ENCODE assay signal across 11 cellular contexts in the genomic region with DNA sequence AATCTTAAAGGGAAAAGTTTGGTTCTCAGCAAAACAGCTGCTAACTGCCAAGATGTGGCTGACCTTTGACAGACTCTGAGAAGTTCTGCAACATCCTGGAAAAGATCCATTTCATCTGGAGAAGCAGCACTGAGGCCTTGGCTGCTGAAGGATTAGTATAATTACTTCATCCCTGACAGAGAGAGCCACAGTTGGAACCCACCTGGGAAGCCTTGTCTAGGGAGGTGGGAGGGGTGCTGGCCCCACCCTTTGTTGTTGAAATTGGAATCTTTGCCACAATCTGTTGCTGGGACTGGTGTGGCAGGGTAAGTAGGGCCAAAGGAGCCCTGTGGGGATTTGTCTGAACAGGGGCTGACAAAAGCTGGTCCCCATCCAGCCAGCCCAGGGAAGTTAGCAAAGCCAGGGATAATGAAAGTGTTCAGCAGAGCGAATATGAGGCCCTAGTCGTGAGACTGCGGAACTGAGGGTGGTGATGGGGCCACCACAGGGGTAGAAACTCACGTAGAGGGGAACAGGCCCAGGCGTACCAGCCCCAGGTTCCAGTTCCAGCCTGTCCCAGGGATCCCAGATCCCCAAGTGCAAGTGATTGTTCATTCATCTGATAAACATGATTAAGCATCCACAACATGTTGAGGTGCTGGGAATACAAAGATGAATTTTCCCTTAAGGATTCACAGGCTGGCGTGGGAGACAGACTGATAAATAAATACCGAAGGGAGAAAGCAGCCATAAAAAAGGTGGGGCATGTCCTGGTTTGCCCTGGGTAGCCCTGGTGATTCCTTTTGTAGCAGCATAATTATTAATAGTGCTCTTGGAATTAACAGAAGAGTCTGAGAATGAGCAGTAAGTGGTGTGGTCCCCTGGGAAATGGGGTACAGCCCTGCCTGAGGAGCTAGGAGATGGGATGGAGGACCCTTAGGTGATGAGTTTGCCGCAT.
DNase-seq lines count a peak whose midpoint lies in the region; ATAC-seq and TF ChIP-seq lines count a peak whose summit lies in the region.
"Had no signal": no experiment of that assay in that cellular context is flagged by ENCODE, and none has a peak within 500 bp of the region (broad histone marks: within the 10 kb centered on the region; RNA-seq: fewer than 3 reads in every experiment).

No MANE protein-coding gene starts in this region.

- H3K9me3 ChIP-seq in adrenal gland (replicated peaks in 1 of 3): no peaks in the 10 kb centered on the region
- H3K9me3 ChIP-seq: SJSA1 had no signal

- no peak overlapping the region for H3K4me3 ChIP-seq in adrenal gland
- H3K4me3 ChIP-seq: SJSA1 had no signal

- TF ChIP-seq CTCF in adrenal gland (IDR thresholded peaks at IDR 0.05) (no peak), progenitor cell of endocrine pancreas (IDR thresholded peaks at IDR 0.05; ENCODE audit: unreplicated experiment) (no peak)

- peak overlapping the region; percentile 54 for H3K27ac Mint-ChIP-seq in progenitor cell of endocrine pancreas
- H3K27ac Mint-ChIP-seq in stimulated activated effector memory CD8-positive, alpha-beta T cell treated with anti-CD3 and anti-CD28 coated beads, Interleukin-12 subunit alpha, Interleukin-12 subunit beta, amount 100 ng/mL, for 72 hours: no peak overlapping the region
- H3K27ac Mint-ChIP-seq: stimulated activated naive CD8-positive, alpha-beta T cell treated with anti-CD3 and anti-CD28 coated beads, Interleukin-15, amount 100 ng/mL, for 72 hours had no signal

- intact Hi-C loops in adrenal gland (cut with DNase I): no loop called here
- intact Hi-C loops in Right ventricle myocardium superior (cut with DNase I): no loop called here

- H3K36me3 Mint-ChIP-seq in progenitor cell of endocrine pancreas (ENCODE audit: insufficient read depth): peaks cover 25% of the 10 kb centered on the region
- H3K36me3 Mint-ChIP-seq in stimulated activated effector memory CD8-positive, alpha-beta T cell treated with anti-CD3 and anti-CD28 coated beads, Interleukin-12 subunit alpha, Interleukin-12 subunit beta, amount 100 ng/mL, for 72 hours: no peaks in the 10 kb centered on the region

- WGBS in adrenal gland, 4 donors: 68 to 78% (median 70%) methylated on average over 8 of the region's 8 CpGs

- no peaks in the 10 kb centered on the region for H3K27me3 Mint-ChIP-seq in progenitor cell of endocrine pancreas
- H3K27me3 Mint-ChIP-seq: stimulated activated naive CD8-positive, alpha-beta T cell treated with anti-CD3 and anti-CD28 coated beads, Interleukin-15, amount 100 ng/mL, for 72 hours had no signal

- H3K9me3 Mint-ChIP-seq in progenitor cell of endocrine pancreas (ENCODE audit: low read depth): no peaks in the 10 kb centered on the region
- H3K9me3 Mint-ChIP-seq in stimulated activated effector memory CD8-positive, alpha-beta T cell treated with anti-CD3 and anti-CD28 coated beads, Interleukin-12 subunit alpha, Interleukin-12 subunit beta, amount 100 ng/mL, for 72 hours: no peaks in the 10 kb centered on the region
- H3K9me3 Mint-ChIP-seq: stimulated activated naive CD8-positive, alpha-beta T cell treated with anti-CD3 and anti-CD28 coated beads, Interleukin-15, amount 100 ng/mL, for 72 hours had no signal

- DNase-seq in D341Med (ENCODE audit: low spot score): peak; percentile 53
- DNase-seq in adrenal gland: peak; percentile 16 to 62 (median 35)
- peak; percentile 83 for DNase-seq in Right ventricle myocardium superior
- no peak for DNase-seq in progenitor cell of endocrine pancreas (ENCODE audit: low spot score, unreplicated experiment)
- DNase-seq in DMS53 treated with DMSO at 0.1 percent for 48 hours (lab: John Stamatoyannopoulos, UW; ENCODE audit: unreplicated experiment): no peak
- no peak for DNase-seq in stimulated activated effector memory CD8-positive, alpha-beta T cell treated with anti-CD3 and anti-CD28 coated beads, Interleukin-12 subunit alpha, Interleukin-12 subunit beta, amount 100 ng/mL, for 72 hours (ENCODE audit: low spot score in 2 of 2)
- no peak for DNase-seq in iPS-NIHi11 (ENCODE audit: low spot score)
- no peak for DNase-seq in cortex of kidney (lab: John Stamatoyannopoulos, UW)
- DNase-seq: erythroblast; stimulated activated naive CD8-positive, alpha-beta T cell treated with anti-CD3 and anti-CD28 coated beads, Interleukin-15, amount 100 ng/mL, for 72 hours had no signal

- H3K27me3 ChIP-seq in adrenal gland: no peaks in the 10 kb centered on the region
- H3K27me3 ChIP-seq: SJSA1 had no signal

- no peaks in the 10 kb centered on the region for H3K36me3 ChIP-seq in adrenal gland (replicated peaks in 1 of 2)

- ATAC-seq in Right ventricle myocardium superior (ENCODE audit: poor library complexity): peak; percentile 88
- no peak for ATAC-seq in stimulated activated effector memory CD8-positive, alpha-beta T cell treated with anti-CD3 and anti-CD28 coated beads, Interleukin-12 subunit alpha, Interleukin-12 subunit beta, amount 100 ng/mL, for 72 hours
- ATAC-seq: stimulated activated naive CD8-positive, alpha-beta T cell treated with anti-CD3 and anti-CD28 coated beads, Interleukin-15, amount 100 ng/mL, for 72 hours had no signal

- TF ChIP-seq POLR2A in adrenal gland (IDR thresholded peaks at IDR 0.05): no peak

- H3K4me3 Mint-ChIP-seq in progenitor cell of endocrine pancreas (ENCODE audit: low read depth): no peak overlapping the region
- H3K4me3 Mint-ChIP-seq in stimulated activated effector memory CD8-positive, alpha-beta T cell treated with anti-CD3 and anti-CD28 coated beads, Interleukin-12 subunit alpha, Interleukin-12 subunit beta, amount 100 ng/mL, for 72 hours: no peak overlapping the region
- H3K4me3 Mint-ChIP-seq: stimulated activated naive CD8-positive, alpha-beta T cell treated with anti-CD3 and anti-CD28 coated beads, Interleukin-15, amount 100 ng/mL, for 72 hours had no signal

- H3K4me1 Mint-ChIP-seq in progenitor cell of endocrine pancreas (ENCODE audit: low read depth): peaks cover 24% of the 10 kb centered on the region
- no peaks in the 10 kb centered on the region for H3K4me1 Mint-ChIP-seq in stimulated activated effector memory CD8-positive, alpha-beta T cell treated with anti-CD3 and anti-CD28 coated beads, Interleukin-12 subunit alpha, Interleukin-12 subunit beta, amount 100 ng/mL, for 72 hours

- peak overlapping the region in 3 of 5 donors; percentile 19 to 72 (median 38) for H3K27ac ChIP-seq in adrenal gland
- H3K27ac ChIP-seq: SJSA1 had no signal

- peaks cover 0 to 5% of the 10 kb centered on the region in 2 donors for H3K4me1 ChIP-seq in adrenal gland (replicated peaks in 1 of 2)

Comparison
In these comparisons a context has a peak if more than half of its experiments do, and no peak if none do; other contexts are left out.
1. DNase-seq: peak in D341Med (single experiment), adrenal gland (7 of 7) and Right ventricle myocardium superior (single experiment); none in progenitor cell of endocrine pancreas (single experiment), DMS53 treated with DMSO at 0.1 percent for 48 hours (single experiment), stimulated activated effector memory CD8-positive, alpha-beta T cell treated with anti-CD3 and anti-CD28 coated beads, Interleukin-12 subunit alpha, Interleukin-12 subunit beta, amount 100 ng/mL, for 72 hours (0 of 2), iPS-NIHi11 (single experiment) and cortex of kidney (single experiment).